9 cellular contexts compared by ENCODE assay signal in genomic region chr7:91034459-91035368, GRCh38.
A peak's percentile ranks its signal among the peaks of the same experiment; 100 is the strongest.
DNase-seq lines count a peak whose midpoint lies in the region; ATAC-seq and TF ChIP-seq lines count a peak whose summit lies in the region.
"Had no signal": no experiment of that assay in that cellular context is flagged by ENCODE, and none has a peak within 500 bp of the region (broad histone marks: within the 10 kb centered on the region; RNA-seq: fewer than 3 reads in every experiment).

No MANE protein-coding gene starts in this region.

- H3K27ac Mint-ChIP-seq in Caco-2 (ENCODE audit: unreplicated experiment), result no peak overlapping the region
- H3K27ac Mint-ChIP-seq: naive thymus-derived CD4-positive, alpha-beta T cell had no signal

- intact Hi-C loops in Caco-2 (cut with micrococcal nuclease; ENCODE audit: unreplicated experiment) (loop anchor here (1.0 to 10.0 kb wide), 5 partner anchors 280 to 579 kb away; partner anchors contain the start of gene CDK14), prostate gland (cut with DNase I) (loop anchor here (5.0 to 10.0 kb wide), 3 partner anchors 437 to 577 kb away; partner anchors contain the start of gene CDK14)

- H3K36me3 Mint-ChIP-seq in Caco-2 (ENCODE audit: insufficient read depth, unreplicated experiment), result no peaks in the 10 kb centered on the region

- no peak overlapping the region for H3K4me3 Mint-ChIP-seq in Caco-2 (ENCODE audit: unreplicated experiment)
- H3K4me3 Mint-ChIP-seq: naive thymus-derived CD4-positive, alpha-beta T cell had no signal

- TF ChIP-seq POLR2A in gastroesophageal sphincter (IDR thresholded peaks at IDR 0.05), result no peak
- no peak for TF ChIP-seq POLR2A in prostate gland (IDR thresholded peaks at IDR 0.05)

- POLR2A ChIA-PET in Caco-2 (lab: Charles Lee), result no interaction called here

- H3K36me3 ChIP-seq in Caco-2 (ENCODE audit: control insufficient read depth, insufficient read depth, low read length) (no peaks in the 10 kb centered on the region), SU-DHL-6 (ENCODE audit: low read length) (no peaks in the 10 kb centered on the region; the same call in 1 of the 2 replicates), gastroesophageal sphincter (no peaks in the 10 kb centered on the region), prostate gland (no peaks in the 10 kb centered on the region)

- no peaks in the 10 kb centered on the region for H3K27me3 Mint-ChIP-seq in Caco-2 (ENCODE audit: insufficient read depth, unreplicated experiment)

- peaks cover 9% of the 10 kb centered on the region for H3K4me1 Mint-ChIP-seq in Caco-2 (ENCODE audit: low read depth, unreplicated experiment)
- H3K4me1 Mint-ChIP-seq: naive thymus-derived CD4-positive, alpha-beta T cell had no signal

- H3K9ac ChIP-seq in SU-DHL-6 (ENCODE audit: low read length), result no peak overlapping the region

- no peak for TF ChIP-seq EP300 in gastroesophageal sphincter (IDR thresholded peaks at IDR 0.05)

- BruUV-seq in Caco-2 (replicated peaks; lab: Mats Ljungman, UMichigan), result no TSS peak

- H3K9me3 ChIP-seq in Caco-2 (no peaks in the 10 kb centered on the region), SU-DHL-6 (ENCODE audit: insufficient read depth, low read length) (no peaks in the 10 kb centered on the region), gastroesophageal sphincter (no peaks in the 10 kb centered on the region), prostate gland (no peaks in the 10 kb centered on the region)

- H3K4me1 ChIP-seq in Caco-2 (no peaks in the 10 kb centered on the region), gastroesophageal sphincter (no peaks in the 10 kb centered on the region), prostate gland (replicated peaks) (no peaks in the 10 kb centered on the region)

- 67 to 70% methylated on average over 1 of the region's 1 CpG for WGBS in gastroesophageal sphincter (ENCODE audit: low coverage in 1 of 2), 2 donors
- 68% methylated on average over 1 of the region's 1 CpG for WGBS in prostate gland

- CTCF ChIA-PET in Caco-2 (lab: Charles Lee), result interaction anchor here (0.5 to 2.1 kb wide), 9 partner anchors 79 to 607 kb away, joined by 3 to 23 read pairs (median 4); no protein-coding TSS in a partner anchor

- H3K9me2 ChIP-seq in SU-DHL-6 (replicated peaks; ENCODE audit: insufficient read depth, low read length), result no peaks in the 10 kb centered on the region

- peaks cover 6% of the 10 kb centered on the region; the same call in 1 of the 2 replicates for H3K79me2 ChIP-seq in SU-DHL-6 (ENCODE audit: insufficient read depth, low read length)

- H3K27ac ChIP-seq in SU-DHL-6 (ENCODE audit: low read depth, low read length), result no peak overlapping the region
- H3K27ac ChIP-seq in gastroesophageal sphincter, result no peak overlapping the region
- H3K27ac ChIP-seq in prostate gland, result no peak overlapping the region

- H3K4me3 ChIP-seq in Caco-2 (ENCODE audit: low read depth, low read length) (no peak overlapping the region), SU-DHL-6 (ENCODE audit: insufficient read depth, low read length, poor library complexity, severe bottlenecking) (no peak overlapping the region), gastroesophageal sphincter (no peak overlapping the region), prostate gland (no peak overlapping the region)

- peak; percentile 69 to 72 for TF ChIP-seq CTCF in Caco-2 (IDR thresholded peaks at IDR 0.05; ENCODE audit: insufficient read depth in 1 of 2, low read depth in 1 of 2, low read length in 1 of 2, severe bottlenecking in 1 of 2, unreplicated experiment in 1 of 2)
- peak; percentile 81 for TF ChIP-seq CTCF in SU-DHL-6 (IDR thresholded peaks at IDR 0.05; ENCODE audit: insufficient read depth, low read length, poor library complexity, severe bottlenecking)
- TF ChIP-seq CTCF in gastroesophageal sphincter (IDR thresholded peaks at IDR 0.05), result peak; percentile 30 to 67 (median 44)
- TF ChIP-seq CTCF in prostate gland (IDR thresholded peaks at IDR 0.05), result peak; percentile 36 to 72 (median 62)

- no peaks in the 10 kb centered on the region for H3K27me3 ChIP-seq in Caco-2 (replicated peaks; ENCODE audit: control insufficient read depth, insufficient read depth, low read length)
- no peaks in the 10 kb centered on the region for H3K27me3 ChIP-seq in SU-DHL-6 (ENCODE audit: low read length)
- H3K27me3 ChIP-seq in gastroesophageal sphincter, result no peaks in the 10 kb centered on the region
- no peaks in the 10 kb centered on the region for H3K27me3 ChIP-seq in prostate gland (replicated peaks; ENCODE audit: insufficient read depth)

- peaks cover 10% of the 10 kb centered on the region; the same call in 1 of the 2 replicates for H3F3A ChIP-seq in SU-DHL-6 (ENCODE audit: insufficient read depth)

- H2AFZ ChIP-seq in SU-DHL-6 (ENCODE audit: low read depth, low read length, severe bottlenecking), result no peak overlapping the region

- H3K4me2 ChIP-seq in SU-DHL-6 (ENCODE audit: low read depth, low read length, poor library complexity, severe bottlenecking), result no peak overlapping the region

- DNase-seq in Caco-2, result peak in 1 of 2 experiments; percentile 64
- DNase-seq in NCI-H146 (lab: John Stamatoyannopoulos, UW), result peak; percentile 93
- peak; percentile 55 for DNase-seq in prostate gland (ENCODE audit: low spot score)
- DNase-seq in DMS114 treated with DMSO at 0.1 percent for 48 hours (lab: John Stamatoyannopoulos, UW; ENCODE audit: unreplicated experiment), result no peak

- H3K9me3 Mint-ChIP-seq in Caco-2 (ENCODE audit: unreplicated experiment), result no peaks in the 10 kb centered on the region

- no peaks in the 10 kb centered on the region for H4K20me1 ChIP-seq in SU-DHL-6 (ENCODE audit: low read depth, low read length)

- ATAC-seq in GM21526 (IDR thresholded peaks at IDR 0.05; ENCODE audit: low FRiP score, unreplicated experiment) (peak; percentile 55), gastroesophageal sphincter (no peak), GM19467 (IDR thresholded peaks at IDR 0.05; ENCODE audit: unreplicated experiment) (no peak)
- ATAC-seq: naive thymus-derived CD4-positive, alpha-beta T cell had no signal
